In genomic region chr21:29287383-29287782, GRCh38 we compare ENCODE assay signal across 14 cellular contexts. TPM values are rescaled to one million over a fixed set of nuclear protein-coding genes. Genes with fewer than 3 reads are reported as not detected.
DNase-seq lines count a peak whose midpoint lies in the region; ATAC-seq and TF ChIP-seq lines count a peak whose summit lies in the region.
"Had no signal": no experiment of that assay in that cellular context is flagged by ENCODE, and none has a peak within 500 bp of the region (broad histone marks: within the 10 kb centered on the region; RNA-seq: fewer than 3 reads in every experiment).

No MANE protein-coding gene starts in this region.

- no peak overlapping the region for H3K4me3 Mint-ChIP-seq in memory B cell
- no peak overlapping the region for H3K4me3 Mint-ChIP-seq in Caco-2 (ENCODE audit: unreplicated experiment)
- H3K4me3 Mint-ChIP-seq: brain; CD8-positive, alpha-beta T cell had no signal

- ATAC-seq in memory B cell (ENCODE audit: low read depth) (peak; percentile 81), GM19351 (IDR thresholded peaks at IDR 0.05; ENCODE audit: unreplicated experiment) (no peak), HG03097 (IDR thresholded peaks at IDR 0.05; ENCODE audit: low FRiP score, unreplicated experiment) (no peak)
- ATAC-seq: CD8-positive, alpha-beta T cell had no signal

- no peak overlapping the region for H3K4me3 ChIP-seq in cardiac fibroblast (replicated peaks in 1 of 2; ENCODE audit: low read depth in 2 of 2, low read length in 2 of 2)
- H3K4me3 ChIP-seq in Caco-2 (ENCODE audit: low read depth, low read length) = no peak overlapping the region
- H3K4me3 ChIP-seq: psoas muscle, suprapubic skin had no signal

- H3K36me3 Mint-ChIP-seq in memory B cell (peaks cover 1% of the 10 kb centered on the region), Caco-2 (ENCODE audit: insufficient read depth, unreplicated experiment) (peaks cover 6% of the 10 kb centered on the region)
- H3K36me3 Mint-ChIP-seq: brain; CD8-positive, alpha-beta T cell had no signal

- intact Hi-C loops in Caco-2 (cut with micrococcal nuclease; ENCODE audit: unreplicated experiment) = no loop called here

- H3K4me1 Mint-ChIP-seq in memory B cell (peaks cover 10% of the 10 kb centered on the region), Caco-2 (ENCODE audit: low read depth, unreplicated experiment) (peaks cover 6% of the 10 kb centered on the region)
- H3K4me1 Mint-ChIP-seq: brain had no signal

- peaks cover 10% of the 10 kb centered on the region; the same call in 1 of the 2 replicates for H3K4me1 ChIP-seq in Caco-2
- H3K4me1 ChIP-seq: psoas muscle had no signal

- POLR2A ChIA-PET in Caco-2 (lab: Charles Lee) = no interaction called here

- no peaks in the 10 kb centered on the region for H3K27me3 Mint-ChIP-seq in memory B cell
- no peaks in the 10 kb centered on the region for H3K27me3 Mint-ChIP-seq in Caco-2 (ENCODE audit: insufficient read depth, unreplicated experiment)

- H3K9me3 ChIP-seq in Caco-2 = no peaks in the 10 kb centered on the region
- H3K9me3 ChIP-seq: psoas muscle, suprapubic skin had no signal

- H3K36me3 ChIP-seq in Caco-2 (ENCODE audit: control insufficient read depth, insufficient read depth, low read length) = no peaks in the 10 kb centered on the region; the same call in 1 of the 2 replicates
- H3K36me3 ChIP-seq: suprapubic skin, WERI-Rb-1 had no signal

- TF ChIP-seq CTCF in cardiac fibroblast (IDR thresholded peaks at IDR 0.05; ENCODE audit: low read depth, low read length) (no peak), Caco-2 (IDR thresholded peaks at IDR 0.05; ENCODE audit: insufficient read depth in 1 of 2, low read depth in 1 of 2, low read length in 1 of 2, severe bottlenecking in 1 of 2, unreplicated experiment in 1 of 2) (no peak)

- no TSS peak for BruUV-seq in Caco-2 (replicated peaks; lab: Mats Ljungman, UMichigan)

- CTCF ChIA-PET in Caco-2 (lab: Charles Lee) = no interaction called here

- no peaks in the 10 kb centered on the region for H3K27me3 ChIP-seq in Caco-2 (replicated peaks; ENCODE audit: control insufficient read depth, insufficient read depth, low read length)
- H3K27me3 ChIP-seq: suprapubic skin had no signal

- peak; percentile 40 for DNase-seq in ELR (ENCODE audit: low read depth)
- peak; percentile 63 to 72 for DNase-seq in Kasumi-1 (lab: John Stamatoyannopoulos, UW)
- DNase-seq in cardiac fibroblast (ENCODE audit: low read depth in 2 of 2) = peak; percentile 37 to 63
- no peak for DNase-seq in memory B cell (ENCODE audit: low spot score in 2 of 2)
- no peak for DNase-seq in HUDEP-2 (lab: John Stamatoyannopoulos, UW; ENCODE audit: unreplicated experiment in 76 of 76)
- DNase-seq in Caco-2 = no peak
- DNase-seq: CD8-positive, alpha-beta T cell; NCI-H1694; psoas muscle; WERI-Rb-1 had no signal

- H3K9me3 Mint-ChIP-seq in memory B cell (peaks cover 5% of the 10 kb centered on the region), Caco-2 (ENCODE audit: unreplicated experiment) (no peaks in the 10 kb centered on the region)
- H3K9me3 Mint-ChIP-seq: CD8-positive, alpha-beta T cell had no signal

- no peak overlapping the region for H3K27ac Mint-ChIP-seq in memory B cell
- H3K27ac Mint-ChIP-seq in Caco-2 (ENCODE audit: unreplicated experiment) = no peak overlapping the region
- H3K27ac Mint-ChIP-seq: brain; CD8-positive, alpha-beta T cell had no signal

RNA-seq across cellular contexts. Expression of gene BACH1, which starts 11.3 kb away (rescaled TPM):
- total RNA-seq in Caco-2 (2022) = 54.0 and 65.2 TPM in 2 replicates

Comparison
In these comparisons a context has a peak if more than half of its experiments do, and no peak if none do; other contexts are left out.
1. DNase-seq: peak in ELR (single experiment), Kasumi-1 (2 of 2) and cardiac fibroblast (2 of 2); none in memory B cell (0 of 2), HUDEP-2 (0 of 76) and Caco-2 (0 of 2).